In genomic region chr16:67255553-67256030, GRCh38 we compare ENCODE assay signal across 19 cellular contexts. TPM values are rescaled to one million over a fixed set of nuclear protein-coding genes. Genes with fewer than 3 reads are reported as not detected.
DNase-seq lines count a peak whose midpoint lies in the region; ATAC-seq and TF ChIP-seq lines count a peak whose summit lies in the region.
"Had no signal": no experiment of that assay in that cellular context is flagged by ENCODE, and none has a peak within 500 bp of the region (broad histone marks: within the 10 kb centered on the region; RNA-seq: fewer than 3 reads in every experiment).

No MANE protein-coding gene starts in this region.

- H3K36me3 ChIP-seq in mucosa of descending colon (ENCODE audit: low read depth), result no peaks in the 10 kb centered on the region
- H3K36me3 ChIP-seq in osteoblast (ENCODE audit: insufficient read depth, low read length), result peaks cover 6% of the 10 kb centered on the region
- H3K36me3 ChIP-seq in sigmoid colon, result no peaks in the 10 kb centered on the region
- no peaks in the 10 kb centered on the region for H3K36me3 ChIP-seq in Karpas-422 (ENCODE audit: insufficient read depth, low read length)

- no peak overlapping the region for H3K9ac ChIP-seq in Karpas-422 (ENCODE audit: low read length)
- H3K9ac ChIP-seq: GM23248 had no signal

- TF ChIP-seq POLR2A in sigmoid colon (IDR thresholded peaks at IDR 0.05), result no peak

- no peaks in the 10 kb centered on the region for H3K79me2 ChIP-seq in osteoblast (ENCODE audit: insufficient read depth, low read length)
- H3K79me2 ChIP-seq in Karpas-422 (ENCODE audit: low read length), result no peaks in the 10 kb centered on the region

- no peaks in the 10 kb centered on the region for H3K4me1 Mint-ChIP-seq in CD14-positive monocyte
- H3K4me1 Mint-ChIP-seq: CD4-positive, CD25-positive, alpha-beta regulatory T cell had no signal

- H3K27me3 Mint-ChIP-seq in CD14-positive monocyte (ENCODE audit: low read depth in 3 of 3), result peaks cover 6 to 22% (median 13%) of the 10 kb centered on the region in 3 donors

- TF ChIP-seq CTCF in mucosa of descending colon (IDR thresholded peaks at IDR 0.05) (no peak), osteoblast (IDR thresholded peaks at IDR 0.05; ENCODE audit: extremely low read depth, low read depth, low read length) (no peak), sigmoid colon (IDR thresholded peaks at IDR 0.05) (no peak), CD14-positive monocyte (IDR thresholded peaks at IDR 0.05) (no peak)

- H3K4me2 ChIP-seq in osteoblast (ENCODE audit: insufficient read depth, low read length), result no peak overlapping the region
- no peak overlapping the region for H3K4me2 ChIP-seq in Karpas-422 (ENCODE audit: low read depth, low read length, poor library complexity, severe bottlenecking)

- H3K4me1 ChIP-seq in mucosa of descending colon (ENCODE audit: low read depth) (no peaks in the 10 kb centered on the region), osteoblast (ENCODE audit: insufficient read depth, low read length) (peaks cover 9% of the 10 kb centered on the region), sigmoid colon (no peaks in the 10 kb centered on the region), Karpas-422 (ENCODE audit: low read length) (peaks cover 3% of the 10 kb centered on the region; the same call in 1 of the 2 replicates)
- H3K4me1 ChIP-seq: Caco-2 had no signal

- no peak for ATAC-seq in mucosa of descending colon
- ATAC-seq: CD8-positive, alpha-beta T cell; GM12878 had no signal

- H3K27ac Mint-ChIP-seq in CD14-positive monocyte, result peak overlapping the region in 1 of 7 donors; percentile 64
- H3K27ac Mint-ChIP-seq: CD8-positive, alpha-beta T cell had no signal

- H2AFZ ChIP-seq in osteoblast (ENCODE audit: low read length) (no peak overlapping the region), Karpas-422 (ENCODE audit: low read length) (no peak overlapping the region)
- H2AFZ ChIP-seq: GM23248 had no signal

- H3K4me3 Mint-ChIP-seq in CD14-positive monocyte, result no peak overlapping the region
- H3K4me3 Mint-ChIP-seq: CD4-positive, CD25-positive, alpha-beta regulatory T cell; CD8-positive, alpha-beta T cell had no signal

- no peaks in the 10 kb centered on the region for H3K36me3 Mint-ChIP-seq in CD14-positive monocyte
- H3K36me3 Mint-ChIP-seq: CD4-positive, CD25-positive, alpha-beta regulatory T cell; CD8-positive, alpha-beta T cell had no signal

- no peaks in the 10 kb centered on the region for H3K9me3 ChIP-seq in mucosa of descending colon
- H3K9me3 ChIP-seq in osteoblast (ENCODE audit: low read depth, low read length), result no peaks in the 10 kb centered on the region
- H3K9me3 ChIP-seq in sigmoid colon, result no peaks in the 10 kb centered on the region
- H3K9me3 ChIP-seq in Karpas-422 (ENCODE audit: low read length), result no peaks in the 10 kb centered on the region
- H3K9me3 ChIP-seq: Caco-2 had no signal

- 91 to 92% methylated on average over 16 of the region's 16 CpGs for WGBS in sigmoid colon, 2 donors

- intact Hi-C loops in mucosa of descending colon (cut with DNase I, micrococcal nuclease), result no loop called here
- intact Hi-C loops in sigmoid colon (cut with DNase I), result no loop called here
- intact Hi-C loops in CD14-positive monocyte (cut with micrococcal nuclease), result no loop called here

- no peak overlapping the region for H3K4me3 ChIP-seq in mucosa of descending colon
- no peak overlapping the region for H3K4me3 ChIP-seq in osteoblast (ENCODE audit: insufficient read depth, low read length)
- no peak overlapping the region for H3K4me3 ChIP-seq in sigmoid colon
- H3K4me3 ChIP-seq in Karpas-422 (ENCODE audit: low read length), result no peak overlapping the region
- H3K4me3 ChIP-seq: GM12878, GM23248 had no signal

- H3K27ac ChIP-seq in osteoblast (ENCODE audit: low read depth, low read length) (no peak overlapping the region), sigmoid colon (no peak overlapping the region), Karpas-422 (ENCODE audit: low read length) (no peak overlapping the region)
- H3K27ac ChIP-seq: GM23248 had no signal

- H4K20me1 ChIP-seq in osteoblast (ENCODE audit: insufficient read depth, low read length) (peaks cover 4% of the 10 kb centered on the region), Karpas-422 (ENCODE audit: insufficient read depth, low read depth, low read length) (no peaks in the 10 kb centered on the region)

- no peaks in the 10 kb centered on the region for H3K9me2 ChIP-seq in Karpas-422 (replicated peaks; ENCODE audit: insufficient read depth, low read length)

- DNase-seq in mucosa of descending colon (peak in 2 of 3 donors; percentile 14 to 44), osteoblast (ENCODE audit: insufficient read length, low spot score, missing footprints) (peak; percentile 31), sigmoid colon (peak; percentile 59), amniotic stem cell (lab: John Stamatoyannopoulos, UW) (no peak), CD14-positive monocyte (ENCODE audit: low spot score) (no peak), Karpas-422 (no peak)
- DNase-seq: C1 segment of cervical spinal cord; Caco-2; CD4-positive, CD25-positive, alpha-beta regulatory T cell; CD8-positive, alpha-beta T cell; DMS153; DMS79; EL; GDM1; GM23248; H7; HCEC 1CT had no signal

- H3K27me3 ChIP-seq in osteoblast (ENCODE audit: insufficient read depth, low read length) (no peaks in the 10 kb centered on the region), sigmoid colon (peaks cover 5 to 41% (median 25%) of the 10 kb centered on the region in 3 donors), Karpas-422 (ENCODE audit: low read length) (no peaks in the 10 kb centered on the region)

- peaks cover 0 to 3% (median 0%) of the 10 kb centered on the region in 7 donors for H3K9me3 Mint-ChIP-seq in CD14-positive monocyte
- H3K9me3 Mint-ChIP-seq: CD4-positive, CD25-positive, alpha-beta regulatory T cell; CD8-positive, alpha-beta T cell had no signal

- no peak for TF ChIP-seq EP300 in sigmoid colon (IDR thresholded peaks at IDR 0.05)

RNA-seq across cellular contexts. Expression of gene SLC9A5, which starts 6.8 kb away (rescaled TPM):
- total RNA-seq in mucosa of descending colon (1 to 10 TPM; 1.7 to 2.6 (median 1.9) TPM), osteoblast (2.9 and 3.6 TPM in 2 replicates), sigmoid colon (1 to 10 TPM in 2 of 4 donors, under 1 TPM in 1, not detected in 1; 0.68 to 6.1 (median 1.1) TPM)
- polyA plus RNA-seq in sigmoid colon (under 1 TPM in 2 of 3 donors, not detected in 1; 0.46 to 0.99 TPM), CD14-positive monocyte (not detected)
- 4.9 and 6.1 TPM in 2 replicates for total RNA-seq in Karpas-422 (2014; rRNA removed; shearing (Covaris generic); ENCODE audit: low replicate concordance)
- polyA plus RNA-seq: CD4-positive, CD25-positive, alpha-beta regulatory T cell had no signal

RNA-seq across cellular contexts. Expression of gene FHOD1, which starts 8.3 kb away (rescaled TPM):
- total RNA-seq in mucosa of descending colon, result 10 to 100 TPM; 30.7 to 36.5 (median 34.1) TPM
- total RNA-seq in osteoblast, result 27.4 and 28.2 TPM in 2 replicates
- total RNA-seq in sigmoid colon, result 10 to 100 TPM in 2 of 4 donors, 1 to 10 TPM in 2; 6.7 to 17.1 (median 11.5) TPM
- polyA plus RNA-seq in sigmoid colon, result 10 to 100 TPM in 1 of 3 donors, 1 to 10 TPM in 2; 4.8 to 25.2 (median 5.5) TPM
- 1 to 10 TPM; 5.1 to 5.5 TPM for polyA plus RNA-seq in CD14-positive monocyte
- 29.1 and 33.1 TPM in 2 replicates for total RNA-seq in Karpas-422 (2014; rRNA removed; shearing (Covaris generic); ENCODE audit: low replicate concordance)

RNA-seq across cellular contexts. Expression of gene PLEKHG4, which starts 23.7 kb away (rescaled TPM):
- total RNA-seq in mucosa of descending colon (10 to 100 TPM in 2 of 3 donors, 1 to 10 TPM in 1; 8.0 to 15.4 (median 10.5) TPM), osteoblast (31.8 and 41.6 TPM in 2 replicates), sigmoid colon (1 to 10 TPM; 1.4 to 6.2 (median 3.7) TPM)
- polyA plus RNA-seq in sigmoid colon (1 to 10 TPM; 3.0 to 7.9 (median 3.5) TPM), CD14-positive monocyte (1 to 10 TPM in 1 of 2 donors, under 1 TPM in 1; 0.79 to 3.2 TPM)
- total RNA-seq in Karpas-422 (2014; rRNA removed; shearing (Covaris generic); ENCODE audit: low replicate concordance), result 0.36 and 0.86 TPM in 2 replicates
- total RNA-seq: A172 had no signal

RNA-seq across cellular contexts. Expression of gene TMEM208, which starts 28.7 kb away (rescaled TPM):
- 10 to 100 TPM; 30.8 to 39.6 (median 36.1) TPM for total RNA-seq in mucosa of descending colon
- 22.4 and 25.3 TPM in 2 replicates for total RNA-seq in osteoblast
- total RNA-seq in sigmoid colon, result 10 to 100 TPM; 15.3 to 31.4 (median 24.2) TPM
- 100 to 1,000 TPM in 1 of 3 donors, 10 to 100 TPM in 2; 33.0 to 109 (median 36.5) TPM for polyA plus RNA-seq in sigmoid colon
- 100 to 1,000 TPM; 117 to 130 TPM for polyA plus RNA-seq in CD14-positive monocyte
- 19.5 and 38.9 TPM in 2 replicates for total RNA-seq in Karpas-422 (2014; rRNA removed; shearing (Covaris generic); ENCODE audit: low replicate concordance)

RNA-seq across cellular contexts. Expression of gene ELMO3, which starts 56.7 kb away (rescaled TPM):
- total RNA-seq in mucosa of descending colon (10 to 100 TPM; 25.4 to 68.0 (median 42.1) TPM), osteoblast (0.29 and 0.36 TPM in 2 replicates), sigmoid colon (1 to 10 TPM in 2 of 4 donors, under 1 TPM in 2; 0.14 to 1.7 (median 1.1) TPM)
- polyA plus RNA-seq in sigmoid colon (10 to 100 TPM; 31.8 to 41.8 (median 35.1) TPM), CD14-positive monocyte (under 1 TPM in 1 of 2 donors, not detected in 1; 0.15 TPM)
- total RNA-seq in Karpas-422 (2014; rRNA removed; shearing (Covaris generic); ENCODE audit: low replicate concordance), result 0.82 and 5.6 TPM in 2 replicates
- polyA plus RNA-seq: GM23248 had no signal

Comparison
In these comparisons a context has a peak if more than half of its experiments do, and no peak if none do; other contexts are left out.
1. DNase-seq: peak in mucosa of descending colon (2 of 3), osteoblast (single experiment) and sigmoid colon (single experiment); none in amniotic stem cell (single experiment), CD14-positive monocyte (single experiment) and Karpas-422 (single experiment).